23 cellular contexts compared by ENCODE assay signal in genomic region chr17:73096201-73096600, GRCh38.
"Had no signal": no experiment of that assay in that cellular context is flagged by ENCODE, and none has a peak within 500 bp of the region (broad histone marks: within the 10 kb centered on the region; RNA-seq: fewer than 3 reads in every experiment).

No MANE protein-coding gene starts in this region.

- H3K4me3 Mint-ChIP-seq: activated CD4-positive, alpha-beta T cell treated with anti-CD3 and anti-CD28 coated beads, Interleukin-2, amount 10 ng/mL, durations not matched to agents 7 days and 5 days; activated CD8-positive, alpha-beta T cell treated with anti-CD3 and anti-CD28 coated beads for 36 hours; activated T-cell treated with anti-CD3 and anti-CD28 coated beads, Interleukin-2, amount 50 U/mL, for 72 hours; type B pancreatic cell; WTC11 had no signal

- H3K27ac Mint-ChIP-seq: activated CD4-positive, alpha-beta T cell treated with anti-CD3 and anti-CD28 coated beads, Interleukin-2, amount 10 ng/mL, durations not matched to agents 7 days and 5 days; activated CD8-positive, alpha-beta T cell treated with anti-CD3 and anti-CD28 coated beads for 36 hours; activated naive CD4-positive, alpha-beta T cell treated with anti-CD3 and anti-CD28 coated beads, Interleukin-2, amount 50 U/mL, for 72 hours; activated T-cell treated with anti-CD3 and anti-CD28 coated beads, Interleukin-2, amount 50 U/mL, for 72 hours; nephron; type B pancreatic cell; WTC11 had no signal

- DNase-seq: activated CD4-positive, alpha-beta T cell treated with anti-CD3 and anti-CD28 coated beads for 1 hour; activated CD4-positive, alpha-beta T cell treated with anti-CD3 and anti-CD28 coated beads, Interleukin-2, amount 10 ng/mL, durations not matched to agents 7 days and 5 days; activated CD8-positive, alpha-beta T cell treated with anti-CD3 and anti-CD28 coated beads for 36 hours; activated naive CD4-positive, alpha-beta T cell; activated T-cell treated with anti-CD3 and anti-CD28 coated beads for 4 hours; activated T-cell treated with anti-CD3 and anti-CD28 coated beads, Interleukin-2, amount 50 U/mL, for 72 hours; dermis blood vessel endothelial cell; effector CD4-positive, alpha-beta T cell; glutamatergic neuron; mesenchymal stem cell; right lobe of liver; stimulated activated CD4-positive, alpha-beta T cell treated with anti-CD3 and anti-CD28 coated beads, Interleukin-12 subunit alpha, Interleukin-12 subunit beta, amount 100 ng/mL, for 4 hours; stimulated activated CD4-positive, alpha-beta T cell treated with anti-CD3 and anti-CD28 coated beads, Interleukin-4, amount 100 ng/mL, for 1 hour; stimulated activated naive CD8-positive, alpha-beta T cell treated with anti-CD3 and anti-CD28 coated beads, Interleukin-15, Interleukin-2, amounts not matched to agents 100 U/mL and 50 U/mL, for 24 hours; T-helper 2 cell; testis had no signal

- H3K4me3 ChIP-seq: left lung, lower lobe of right lung, right lobe of liver, testis, vagina had no signal

- H3K36me3 Mint-ChIP-seq: type B pancreatic cell, WTC11 had no signal

- ATAC-seq: activated CD8-positive, alpha-beta T cell treated with anti-CD3 and anti-CD28 coated beads for 36 hours; activated naive CD4-positive, alpha-beta T cell treated with anti-CD3 and anti-CD28 coated beads, Interleukin-2, amount 50 U/mL, for 72 hours; activated T-cell treated with anti-CD3 and anti-CD28 coated beads, Interleukin-2, amount 50 U/mL, for 72 hours; left lung; right lobe of liver; stimulated activated naive CD8-positive, alpha-beta T cell treated with anti-CD3 and anti-CD28 coated beads, Interleukin-15, Interleukin-2, amounts not matched to agents 100 U/mL and 50 U/mL, for 24 hours; WTC11 had no signal

- H3K9me3 Mint-ChIP-seq: activated CD4-positive, alpha-beta T cell treated with anti-CD3 and anti-CD28 coated beads, Interleukin-2, amount 10 ng/mL, durations not matched to agents 7 days and 5 days; activated CD8-positive, alpha-beta T cell treated with anti-CD3 and anti-CD28 coated beads for 36 hours; activated naive CD4-positive, alpha-beta T cell treated with anti-CD3 and anti-CD28 coated beads, Interleukin-2, amount 50 U/mL, for 72 hours; activated T-cell treated with anti-CD3 and anti-CD28 coated beads, Interleukin-2, amount 50 U/mL, for 72 hours; nephron; type B pancreatic cell; WTC11 had no signal
